In genomic region chr9:110942522-110942921, GRCh38 we compare ENCODE assay signal across 19 cellular contexts.
DNase-seq lines count a peak whose midpoint lies in the region; ATAC-seq, FAIRE-seq and TF ChIP-seq lines count a peak whose summit lies in the region.
"Had no signal": no experiment of that assay in that cellular context is flagged by ENCODE, and none has a peak within 500 bp of the region (broad histone marks: within the 10 kb centered on the region; RNA-seq: fewer than 3 reads in every experiment).

No MANE protein-coding gene starts in this region.

- H3K36me3 ChIP-seq in HepG2 (replicated peaks in 1 of 2; ENCODE audit: control insufficient read depth in 1 of 2, insufficient read depth in 2 of 2, low read length in 2 of 2), result no peaks in the 10 kb centered on the region

- DNase-seq in A172 (ENCODE audit: low spot score) (peak; percentile 40), HCEC 1CT (peak; percentile 66), astrocyte of the hippocampus (ENCODE audit: low read depth, low spot score) (peak; percentile 85), kidney glomerular epithelial cell (lab: John Stamatoyannopoulos, UW) (peak; percentile 27), anterior cingulate cortex (lab: John Stamatoyannopoulos, UW) (no peak), HepG2 (ENCODE audit: low spot score) (no peak)
- no peak for DNase-seq in natural killer cell treated with Interleukin-12 subunit alpha and Interleukin-12 subunit beta and Interleukin-15 and Interleukin-18, amount 100 ng/mL, for 72 hours (ENCODE audit: low spot score)
- DNase-seq: activated T-cell treated with anti-CD3 and anti-CD28 coated beads for 4 hours; CD8-positive, alpha-beta memory T cell; endodermal cell; foreskin melanocyte; H9; lower lobe of right lung; stomach had no signal

- CTCF ChIA-PET in HepG2 (lab: Yijun Ruan, JAX; ENCODE audit: low intra/inter-chr PET ratio, low total read pairs), result no interaction called here

- intact Hi-C loops in HepG2 (cut with micrococcal nuclease; ENCODE audit: unreplicated experiment), result no loop called here

- H3K27me3 Mint-ChIP-seq in natural killer cell treated with Interleukin-12 subunit alpha and Interleukin-12 subunit beta and Interleukin-15 and Interleukin-18, amount 100 ng/mL, for 72 hours, result no peaks in the 10 kb centered on the region
- H3K27me3 Mint-ChIP-seq: activated naive CD4-positive, alpha-beta T cell treated with anti-CD3 and anti-CD28 coated beads, Interleukin-2, amount 50 U/mL, for 24 hours had no signal

- TF ChIP-seq CTCF in HepG2 (CRISPR knock-in tag; IDR thresholded peaks at IDR 0.05), result no peak

- 8% methylated on average over 1 of the region's 1 CpG for WGBS in HepG2 (ENCODE audit: low lambda C conversion rate)

- no peak for TF ChIP-seq RAD21 in HepG2 (CRISPR knock-in tag; IDR thresholded peaks at IDR 0.05)

- H3K4me2 ChIP-seq in HepG2 (ENCODE audit: low read depth, low read length), result no peak overlapping the region
- H3K4me2 ChIP-seq: A549 had no signal

- no TSS peak for BruUV-seq in HepG2 (replicated peaks; lab: Mats Ljungman, UMichigan)

- POLR2A ChIA-PET in HepG2 (lab: Yijun Ruan, JAX), result no interaction called here

- H3K4me1 ChIP-seq in HepG2 (ENCODE audit: insufficient read depth, low read length), result no peaks in the 10 kb centered on the region

- no peak overlapping the region for H3K9ac ChIP-seq in HepG2 (ENCODE audit: insufficient read depth, low read depth, low read length)

- H3K4me3 Mint-ChIP-seq in natural killer cell treated with Interleukin-12 subunit alpha and Interleukin-12 subunit beta and Interleukin-15 and Interleukin-18, amount 100 ng/mL, for 72 hours, result no peak overlapping the region
- H3K4me3 Mint-ChIP-seq: activated naive CD4-positive, alpha-beta T cell treated with anti-CD3 and anti-CD28 coated beads, Interleukin-2, amount 50 U/mL, for 24 hours; CD8-positive, alpha-beta memory T cell; endodermal cell; H9; nephron had no signal

- H3K27ac ChIP-seq in HepG2 (ENCODE audit: extremely low read length, insufficient read depth, low read length), result no peak overlapping the region
- H3K27ac ChIP-seq: A549, lower lobe of right lung, stomach had no signal

- no peak for FAIRE-seq in HepG2 (lab: Jason Lieb, UNC)
- FAIRE-seq: GM12891 had no signal

- H4K20me1 ChIP-seq in HepG2 (ENCODE audit: insufficient read depth, low read length), result no peaks in the 10 kb centered on the region

- no peak for TF ChIP-seq POLR2A in HepG2 (IDR thresholded peaks at IDR 0.05; ENCODE audit: insufficient read depth in 1 of 2, low read depth in 2 of 2, low read length in 2 of 2)

- H3K9me3 ChIP-seq in HepG2 (ENCODE audit: low read length), result no peaks in the 10 kb centered on the region
- H3K9me3 ChIP-seq: A549, lower lobe of right lung, stomach had no signal

- H3K4me1 Mint-ChIP-seq in natural killer cell treated with Interleukin-12 subunit alpha and Interleukin-12 subunit beta and Interleukin-15 and Interleukin-18, amount 100 ng/mL, for 72 hours (ENCODE audit: low read depth in 2 of 2), result no peaks in the 10 kb centered on the region
- H3K4me1 Mint-ChIP-seq: activated naive CD4-positive, alpha-beta T cell treated with anti-CD3 and anti-CD28 coated beads, Interleukin-2, amount 50 U/mL, for 24 hours; CD8-positive, alpha-beta memory T cell; endodermal cell; nephron had no signal

- no peaks in the 10 kb centered on the region for H3K27me3 ChIP-seq in HepG2 (ENCODE audit: control insufficient read depth in 1 of 2, insufficient read depth in 2 of 2, low read length in 2 of 2)
- H3K27me3 ChIP-seq: stomach had no signal

- H3K4me3 ChIP-seq in HepG2 (replicated peaks in 1 of 3; ENCODE audit: insufficient read depth in 1 of 3, low read depth in 2 of 3, low read length in 3 of 3), result no peak overlapping the region
- H3K4me3 ChIP-seq: A549, lower lobe of right lung, stomach had no signal

- in situ Hi-C loops in HepG2 (cut with HindIII; ENCODE audit: extremely low pct_ligation_motif_present, low pct_unique_long_range_greater_than_20kb), result no loop called here

- ATAC-seq in natural killer cell treated with Interleukin-12 subunit alpha and Interleukin-12 subunit beta and Interleukin-15 and Interleukin-18, amount 100 ng/mL, for 72 hours, result no peak
- no peak for ATAC-seq in HG03097 (IDR thresholded peaks at IDR 0.05; ENCODE audit: low FRiP score, unreplicated experiment)
- ATAC-seq in HepG2, result no peak
- ATAC-seq: A549, lower lobe of right lung had no signal

- H3K79me2 ChIP-seq in HepG2 (ENCODE audit: insufficient read depth, low read length), result no peaks in the 10 kb centered on the region

- peaks cover 9% of the 10 kb centered on the region for H3K9me3 Mint-ChIP-seq in natural killer cell treated with Interleukin-12 subunit alpha and Interleukin-12 subunit beta and Interleukin-15 and Interleukin-18, amount 100 ng/mL, for 72 hours
- H3K9me3 Mint-ChIP-seq: activated naive CD4-positive, alpha-beta T cell treated with anti-CD3 and anti-CD28 coated beads, Interleukin-2, amount 50 U/mL, for 24 hours; endodermal cell; H9; nephron had no signal

- H2AFZ ChIP-seq in HepG2 (ENCODE audit: low read length), result no peak overlapping the region

- no peaks in the 10 kb centered on the region for H3K36me3 Mint-ChIP-seq in natural killer cell treated with Interleukin-12 subunit alpha and Interleukin-12 subunit beta and Interleukin-15 and Interleukin-18, amount 100 ng/mL, for 72 hours
- H3K36me3 Mint-ChIP-seq: activated naive CD4-positive, alpha-beta T cell treated with anti-CD3 and anti-CD28 coated beads, Interleukin-2, amount 50 U/mL, for 24 hours; CD8-positive, alpha-beta memory T cell had no signal

- no peak overlapping the region for H3K27ac Mint-ChIP-seq in natural killer cell treated with Interleukin-12 subunit alpha and Interleukin-12 subunit beta and Interleukin-15 and Interleukin-18, amount 100 ng/mL, for 72 hours
- H3K27ac Mint-ChIP-seq: activated naive CD4-positive, alpha-beta T cell treated with anti-CD3 and anti-CD28 coated beads, Interleukin-2, amount 50 U/mL, for 24 hours; CD8-positive, alpha-beta memory T cell; endodermal cell; H9; nephron had no signal

- TF ChIP-seq EP300 in HepG2 (IDR thresholded peaks at IDR 0.05; ENCODE audit: low read depth in 2 of 2, low read length in 2 of 2), result no peak
- TF ChIP-seq EP300 in HepG2 (CRISPR knock-in tag; IDR thresholded peaks at IDR 0.05; ENCODE audit: borderline replicate concordance), result no peak

TF ChIP-seq in HepG2, 621 proteins besides CTCF, POLR2A, EP300 and RAD21:
- no peak for TF ChIP-seq ZNF576 (CRISPR knock-in tag; IDR thresholded peaks at IDR 0.05)
- no peak for TF ChIP-seq KLF16 (CRISPR knock-in tag; IDR thresholded peaks at IDR 0.05)
- no peak for TF ChIP-seq MTA3 (CRISPR knock-in tag; IDR thresholded peaks at IDR 0.05)
- TF ChIP-seq NR2C2 (CRISPR knock-in tag; IDR thresholded peaks at IDR 0.05; ENCODE audit: borderline replicate concordance), result no peak
- no peak for TF ChIP-seq ZNF564 (CRISPR knock-in tag; IDR thresholded peaks at IDR 0.05)
- TF ChIP-seq PATZ1 (CRISPR knock-in tag; IDR thresholded peaks at IDR 0.05), result no peak
- no peak for TF ChIP-seq SMAD1 (CRISPR knock-in tag; IDR thresholded peaks at IDR 0.05; ENCODE audit: borderline replicate concordance, low read depth)
- TF ChIP-seq TOE1 (CRISPR knock-in tag; IDR thresholded peaks at IDR 0.05), result no peak
- no peak for TF ChIP-seq SOX6 (IDR thresholded peaks at IDR 0.05)
- TF ChIP-seq SOX6 (CRISPR knock-in tag; IDR thresholded peaks at IDR 0.05), result no peak

Comparison
In these comparisons a context has a peak if more than half of its experiments do, and no peak if none do; other contexts are left out.
1. DNase-seq: peak in A172 (single experiment), HCEC 1CT (single experiment), astrocyte of the hippocampus (single experiment) and kidney glomerular epithelial cell (single experiment); none in natural killer cell treated with Interleukin-12 subunit alpha and Interleukin-12 subunit beta and Interleukin-15 and Interleukin-18, amount 100 ng/mL, for 72 hours (single experiment), anterior cingulate cortex (0 of 58) and HepG2 (single experiment).